ENCODE assay signal across 29 cellular contexts in the genomic region with DNA sequence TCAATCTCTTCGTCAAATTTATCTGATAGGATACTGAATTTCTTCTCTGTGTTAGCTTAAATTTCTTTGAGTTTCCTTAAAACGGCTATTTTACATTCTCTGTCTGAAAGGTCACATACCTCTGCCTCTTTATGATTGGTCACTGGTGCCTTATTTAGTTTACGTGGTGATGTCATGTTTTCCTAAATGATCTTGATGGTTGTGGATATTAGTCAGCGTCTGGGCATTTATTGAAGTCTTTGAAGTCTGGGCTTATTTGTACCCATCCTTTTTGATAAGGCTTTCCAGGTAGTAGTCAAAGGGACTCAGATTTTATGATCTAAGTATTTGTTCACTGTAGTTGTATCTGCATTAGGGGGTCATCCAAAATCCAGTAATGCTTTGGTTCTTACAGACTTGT.
DNase-seq lines count a peak whose midpoint lies in the region; ATAC-seq and TF ChIP-seq lines count a peak whose summit lies in the region.
"Had no signal": no experiment of that assay in that cellular context is flagged by ENCODE, and none has a peak within 500 bp of the region (broad histone marks: within the 10 kb centered on the region; RNA-seq: fewer than 3 reads in every experiment).

No MANE protein-coding gene starts in this region.

- no peak for ATAC-seq in GM19455 (IDR thresholded peaks at IDR 0.05; ENCODE audit: unreplicated experiment)
- no peak for ATAC-seq in GM21381 (IDR thresholded peaks at IDR 0.05; ENCODE audit: unreplicated experiment)
- ATAC-seq: gastrocnemius medialis; left cardiac atrium; natural killer cell treated with Interleukin-12 subunit alpha and Interleukin-12 subunit beta and Interleukin-15 and Interleukin-18, amount 100 ng/mL, for 72 hours; pancreas had no signal

- H3K4me3 ChIP-seq in epithelial cell of esophagus (ENCODE audit: low read length) = no peak overlapping the region
- H3K4me3 ChIP-seq: esophagus squamous epithelium, gastrocnemius medialis, pancreas, suprapubic skin, uterus had no signal

- DNase-seq in H4 (ENCODE audit: low spot score) (peak; percentile 27), RKO (ENCODE audit: low spot score) (peak; percentile 18), epithelial cell of esophagus (ENCODE audit: low read depth) (peak; percentile 5), renal cortical epithelial cell (ENCODE audit: low read depth) (peak; percentile 29), medulla oblongata (ENCODE audit: extremely low spot score) (no peak), NOMO-1 treated with DMSO at 0.1 percent for 48 hours (lab: John Stamatoyannopoulos, UW; ENCODE audit: unreplicated experiment) (no peak)
- DNase-seq: activated CD4-positive, alpha-beta T cell treated with anti-CD3 and anti-CD28 coated beads for 1 hour; activated CD8-positive, alpha-beta memory T cell treated with anti-CD3 and anti-CD28 coated beads for 24 hours; aorta; effector memory CD4-positive, alpha-beta T cell; esophagus squamous epithelium; gastrocnemius medialis; GF-D8; HFFc6; Kasumi-1; left cardiac atrium; NCI-H1092; NCI-H1930; NCI-H2227 treated with DMSO at 0.1 percent for 48 hours; NCI-H748 treated with DMSO at 0.1 percent for 48 hours; pancreas; SHP77 treated with DMSO at 0.1 percent for 48 hours; stimulated activated CD4-positive, alpha-beta T cell treated with anti-CD3 and anti-CD28 coated beads, Interleukin-1b, Interleukin-23, amount 100 ng/mL, for 48 hours; SW 1271; uterus had no signal

- no peak for TF ChIP-seq CTCF in epithelial cell of esophagus (IDR thresholded peaks at IDR 0.05; ENCODE audit: insufficient read depth, low read depth, low read length, missing control alignments)

Comparison
In these comparisons a context has a peak if more than half of its experiments do, and no peak if none do; other contexts are left out.
1. DNase-seq: peak in H4 (single experiment), RKO (single experiment), epithelial cell of esophagus (single experiment) and renal cortical epithelial cell (single experiment); none in medulla oblongata (single experiment) and NOMO-1 treated with DMSO at 0.1 percent for 48 hours (single experiment).